Comparison of ENCODE assay signal across 22 cellular contexts in the genomic region with DNA sequence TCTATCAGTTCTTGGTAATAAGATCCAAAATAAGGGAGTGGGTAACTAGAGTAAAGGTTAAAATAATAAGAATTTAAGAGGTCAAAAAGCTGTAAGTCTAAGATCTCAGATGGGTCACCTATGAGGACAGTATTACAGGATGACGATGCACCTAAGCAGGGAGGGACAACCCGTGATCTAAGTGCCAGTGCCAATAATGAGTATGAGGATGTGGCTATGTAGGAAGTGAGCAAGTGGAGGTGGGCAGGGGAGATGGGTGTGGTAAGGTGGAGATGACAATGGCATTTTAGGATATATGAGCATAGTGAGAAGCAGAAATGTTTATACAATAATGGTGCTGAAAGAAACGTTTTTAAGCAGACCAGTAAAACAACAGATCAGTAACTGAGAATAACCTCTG. TPM values are rescaled to one million over a fixed set of nuclear protein-coding genes. Genes with fewer than 3 reads are reported as not detected.
"Had no signal": no experiment of that assay in that cellular context is flagged by ENCODE, and none has a peak within 500 bp of the region (broad histone marks: within the 10 kb centered on the region; RNA-seq: fewer than 3 reads in every experiment).

No MANE protein-coding gene starts in this region.

- H3K4me3 Mint-ChIP-seq: IgD-negative memory B cell had no signal

- H3K4me1 Mint-ChIP-seq: IgD-negative memory B cell had no signal

- H3K36me3 Mint-ChIP-seq: IgD-negative memory B cell had no signal

- H3K9ac ChIP-seq: KMS-11, SK-N-SH had no signal

- H3K9me3 ChIP-seq: SK-N-SH had no signal

- ATAC-seq: K562, Panc1 had no signal

- H3K4me3 ChIP-seq: K562 had no signal

- DNase-seq: Kasumi-1, MM.1S, NCI-H1092 treated with DMSO at 0.1 percent for 48 hours, NCI-H1436, NCI-H187, NCI-H2029, NCI-H2081 treated with DMSO at 0.1 percent for 48 hours, NCI-H2171, NCI-H226, NCI-H446, NCI-H510A, NCI-H524 treated with DMSO at 0.1 percent for 48 hours, NCI-H69, NCI-H774, SHP77, SK-N-SH had no signal

- H3K27ac ChIP-seq: KMS-11, RWPE1 had no signal

- H3K27ac Mint-ChIP-seq: IgD-negative memory B cell had no signal

RNA-seq across cellular contexts. Expression of a gene that starts 19.3 kb away (rescaled TPM):
- total RNA-seq: K562, M059J had no signal
- polyA plus RNA-seq: IgD-negative memory B cell, K562, SK-N-SH had no signal

RNA-seq across cellular contexts. Expression of a gene that starts 33.4 kb away (rescaled TPM):
- polyA plus RNA-seq: IgD-negative memory B cell had no signal
